Comparison of ENCODE assay signal across 1 cellular context in the genomic region with DNA sequence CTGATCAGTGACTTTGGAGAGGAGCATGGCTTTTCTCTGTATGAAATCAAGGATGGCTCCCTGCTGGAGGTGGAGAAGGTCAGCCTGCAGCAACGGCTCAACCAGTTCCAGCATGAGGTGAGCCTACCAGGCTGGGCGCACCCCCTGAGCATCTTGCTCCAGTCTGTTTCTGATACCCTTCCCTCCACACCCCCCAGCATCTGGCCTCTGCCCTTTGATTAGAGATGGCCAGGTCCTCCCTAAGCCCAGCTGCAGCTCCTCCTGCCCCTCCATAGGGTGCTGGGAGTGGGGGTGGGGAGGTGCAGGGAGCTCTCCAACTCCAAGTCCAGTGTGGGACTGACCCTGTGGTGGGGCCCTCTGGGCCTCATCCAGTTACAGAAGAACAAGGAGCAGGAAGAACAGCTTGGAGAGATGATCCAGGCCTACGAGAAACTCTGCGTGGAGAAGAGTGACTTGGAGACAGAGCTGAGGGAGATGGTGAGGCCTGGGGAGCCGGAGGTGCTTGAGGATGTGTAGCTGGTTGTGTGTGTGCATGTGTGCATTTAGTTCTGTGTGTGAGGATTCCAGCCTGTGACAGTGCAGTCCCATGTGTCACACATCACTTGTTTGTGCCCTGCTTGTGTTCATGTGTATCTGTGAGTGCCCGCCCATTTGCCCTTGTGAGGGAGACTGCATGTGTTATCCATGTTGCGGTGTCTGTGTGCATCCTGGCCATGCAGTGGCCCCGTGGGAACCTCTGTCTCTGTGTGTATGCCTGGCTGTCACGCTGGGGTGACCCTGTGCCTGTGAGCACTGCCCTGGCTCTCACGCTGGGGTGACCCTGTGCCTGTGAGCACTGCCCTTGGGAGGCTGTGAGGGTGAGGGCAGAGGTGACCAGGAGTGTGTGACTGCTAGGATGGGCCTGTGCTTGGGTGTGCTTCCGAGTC.
TF ChIP-seq lines count a peak whose summit lies in the region.

No MANE protein-coding gene starts in this region.

TF ChIP-seq in HEK293, 187 proteins besides CTCF, POLR2A, EP300 and RAD21 (continued from another document):
- TF ChIP-seq ZFP69B (tag by site-specific recombination; IDR thresholded peaks at IDR 0.05) = 0 out of 2 replicates have a peak, but pooled peaks have one; percentile 27
- no peak for TF ChIP-seq ZNF157 (tag by site-specific recombination; IDR thresholded peaks at IDR 0.05)
- no peak for TF ChIP-seq ZBTB49 (tag by site-specific recombination; IDR thresholded peaks at IDR 0.05; ENCODE audit: low read depth)
- TF ChIP-seq OVOL3 (tag by site-specific recombination; IDR thresholded peaks at IDR 0.05) = no peak
- TF ChIP-seq, protein P1, sequence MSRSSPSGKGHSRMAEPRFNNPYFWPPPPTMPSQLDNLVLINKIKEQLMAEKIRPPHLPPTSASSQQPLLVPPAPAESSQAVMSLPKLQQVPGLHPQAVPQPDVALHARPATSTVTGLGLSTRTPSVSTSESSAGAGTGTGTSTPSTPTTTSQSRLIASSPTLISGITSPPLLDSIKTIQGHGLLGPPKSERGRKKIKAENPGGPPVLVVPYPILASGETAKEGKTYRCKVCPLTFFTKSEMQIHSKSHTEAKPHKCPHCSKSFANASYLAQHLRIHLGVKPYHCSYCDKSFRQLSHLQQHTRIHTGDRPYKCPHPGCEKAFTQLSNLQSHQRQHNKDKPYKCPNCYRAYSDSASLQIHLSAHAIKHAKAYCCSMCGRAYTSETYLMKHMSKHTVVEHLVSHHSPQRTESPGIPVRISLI (tag by site-specific recombination; IDR thresholded peaks at IDR 0.05) = no peak
- 0 out of 2 replicates have a peak, but pooled peaks have one; percentile 31 for TF ChIP-seq ZNF600 (tag by site-specific recombination; IDR thresholded peaks at IDR 0.05)
- no peak for TF ChIP-seq IKZF3 (tag by site-specific recombination; IDR thresholded peaks at IDR 0.05)
- no peak for TF ChIP-seq KLF16 (tag by site-specific recombination; IDR thresholded peaks at IDR 0.05)
- TF ChIP-seq ZNF140 (tag by site-specific recombination; IDR thresholded peaks at IDR 0.05) = no peak
- no peak for TF ChIP-seq ZNF664 (tag by site-specific recombination; IDR thresholded peaks at IDR 0.05)
- no peak for TF ChIP-seq ZNF558 (tag by site-specific recombination; IDR thresholded peaks at IDR 0.05)
- TF ChIP-seq PATZ1 (tag by site-specific recombination; IDR thresholded peaks at IDR 0.05) = 0 out of 2 replicates have a peak, but pooled peaks have one; percentile 22
- TF ChIP-seq ZNF26 (tag by site-specific recombination; IDR thresholded peaks at IDR 0.05) = no peak
- TF ChIP-seq ZBTB20 (tag by site-specific recombination; IDR thresholded peaks at IDR 0.05) = peak; percentile 53; the same call in 1 of the 2 replicates
- no peak for TF ChIP-seq ZNF626 (tag by site-specific recombination; IDR thresholded peaks at IDR 0.05)
- TF ChIP-seq SALL2 (tag by site-specific recombination; IDR thresholded peaks at IDR 0.05; ENCODE audit: borderline replicate concordance) = no peak
- TF ChIP-seq ZNF404 (tag by site-specific recombination; IDR thresholded peaks at IDR 0.05) = no peak
- no peak for TF ChIP-seq ZNF350 (tag by site-specific recombination; IDR thresholded peaks at IDR 0.05)
- no peak for TF ChIP-seq ZNF692 (tag by site-specific recombination; IDR thresholded peaks at IDR 0.05)
- no peak for TF ChIP-seq REPIN1 (tag by site-specific recombination; IDR thresholded peaks at IDR 0.05; ENCODE audit: low read depth)
